ENCODE assay signal across 8 cellular contexts in genomic region chr10:110226926-110227641, GRCh38. TPM values are rescaled to one million over a fixed set of nuclear protein-coding genes. Genes with fewer than 3 reads are reported as not detected.
DNase-seq lines count a peak whose midpoint lies in the region; ATAC-seq and TF ChIP-seq lines count a peak whose summit lies in the region.

No MANE protein-coding gene starts in this region.

- H3K9me3 Mint-ChIP-seq in activated naive CD4-positive, alpha-beta T cell treated with anti-CD3 and anti-CD28 coated beads, Interleukin-2, amount 10 ng/mL, durations not matched to agents 7 days and 5 days: no peaks in the 10 kb centered on the region

- H3K36me3 ChIP-seq in BJ (ENCODE audit: control insufficient read depth, insufficient read depth, low read length) (peaks cover 1% of the 10 kb centered on the region), HCT116 (ENCODE audit: control insufficient read depth in 1 of 2, insufficient read depth in 2 of 2, low read length in 2 of 2) (peaks cover 0 to 12% of the 10 kb centered on the region in 2 experiments; a peak in 2 of 4 replicates), upper lobe of right lung (no peaks in the 10 kb centered on the region)

- TF ChIP-seq CTCF in BJ (IDR thresholded peaks at IDR 0.05; ENCODE audit: insufficient read depth, low read depth, low read length) (no peak), HCT116 (IDR thresholded peaks at IDR 0.05 in 2 of 3, conservative IDR thresholded peaks at IDR 0.05 in 1 of 3; ENCODE audit: borderline replicate concordance in 1 of 3, insufficient read depth in 1 of 3, low read depth in 2 of 3, low read length in 2 of 3) (no peak), upper lobe of right lung (IDR thresholded peaks at IDR 0.05) (no peak)

- H3K79me2 ChIP-seq in HCT116 (ENCODE audit: insufficient read depth, low read length): no peaks in the 10 kb centered on the region

- no peaks in the 10 kb centered on the region for H4K20me1 ChIP-seq in HCT116 (ENCODE audit: insufficient read depth)

- ATAC-seq in HCT116 (peak; percentile 39), upper lobe of right lung (peak; percentile 75), HG02973 (IDR thresholded peaks at IDR 0.05; ENCODE audit: unreplicated experiment) (no peak)

- peaks cover 42% of the 10 kb centered on the region for H3K4me1 Mint-ChIP-seq in activated naive CD4-positive, alpha-beta T cell treated with anti-CD3 and anti-CD28 coated beads, Interleukin-2, amount 10 ng/mL, durations not matched to agents 7 days and 5 days

- RAD21 ChIA-PET in HCT116 (lab: Charles Lee; ENCODE audit: low non-redundant PET in 1 of 2, low total read pairs in 2 of 2, uncharacterized antibody in 2 of 2, unreplicated experiment in 2 of 2): interaction anchor here in 1 of 2 experiments (0.6 to 0.9 kb wide), 2 partner anchors 89 to 221 kb away, joined by 3 to 8 read pairs; no protein-coding TSS in a partner anchor

- H3K27me3 Mint-ChIP-seq in activated naive CD4-positive, alpha-beta T cell treated with anti-CD3 and anti-CD28 coated beads, Interleukin-2, amount 10 ng/mL, durations not matched to agents 7 days and 5 days: peaks cover 26% of the 10 kb centered on the region

- TF ChIP-seq POLR2A in HCT116 (IDR thresholded peaks at IDR 0.05; ENCODE audit: borderline replicate concordance, extremely low read depth, insufficient read depth, insufficient read length): no peak

- no TSS peak for BruUV-seq in HCT116 (replicated peaks; lab: Mats Ljungman, UMichigan)

- H2AFZ ChIP-seq in HCT116 (ENCODE audit: low read depth, low read length, poor library complexity, severe bottlenecking): no peak overlapping the region

- H3K4me1 ChIP-seq in HCT116 (ENCODE audit: control insufficient read depth in 1 of 2, insufficient read depth in 2 of 2, low read length in 2 of 2): peaks cover 14 to 23% of the 10 kb centered on the region in 2 experiments
- peaks cover 10% of the 10 kb centered on the region for H3K4me1 ChIP-seq in upper lobe of right lung

- POLR2A ChIA-PET in BJ (lab: Charles Lee): no interaction called here
- POLR2A ChIA-PET in HCT116 (lab: Charles Lee): interaction anchor here (0.6 to 1.5 kb wide), 4 partner anchors 15 to 126 kb away, joined by 3 to 12 read pairs (median 4); no protein-coding TSS in a partner anchor

- peak overlapping the region; percentile 97 for H3K27ac Mint-ChIP-seq in activated naive CD4-positive, alpha-beta T cell treated with anti-CD3 and anti-CD28 coated beads, Interleukin-2, amount 10 ng/mL, durations not matched to agents 7 days and 5 days

- H3K4me3 ChIP-seq in BJ (ENCODE audit: low read depth, low read length): peak overlapping the region; percentile 94
- peak overlapping the region; percentile 56 to 63 for H3K4me3 ChIP-seq in HCT116 (replicated peaks in 1 of 2; ENCODE audit: low read depth in 1 of 2, low read length in 2 of 2)
- H3K4me3 ChIP-seq in upper lobe of right lung: peak overlapping the region; percentile 89

- no peak for TF ChIP-seq RAD21 in HCT116 (IDR thresholded peaks at IDR 0.05; ENCODE audit: low read depth)

- H3K9me3 ChIP-seq in HCT116 (ENCODE audit: control insufficient read depth in 1 of 2, insufficient read depth in 1 of 2, low read depth in 1 of 2, low read length in 2 of 2) (no peaks in the 10 kb centered on the region), upper lobe of right lung (no peaks in the 10 kb centered on the region)

- no peaks in the 10 kb centered on the region for H3K9me2 ChIP-seq in HCT116 (ENCODE audit: insufficient read depth)

- no peak for DNase-seq in BJ (ENCODE audit: low read depth)
- peak; percentile 49 for DNase-seq in HCT116 (ENCODE audit: low read depth, low spot score)
- peak; percentile 44 for DNase-seq in SK-N-DZ (ENCODE audit: low spot score)
- peak; percentile 83 for DNase-seq in activated naive CD4-positive, alpha-beta T cell treated with anti-CD3 and anti-CD28 coated beads, Interleukin-2, amount 10 ng/mL, durations not matched to agents 7 days and 5 days
- peak; percentile 71 for DNase-seq in globus pallidus (ENCODE audit: low spot score)
- DNase-seq in nucleus accumbens (lab: John Stamatoyannopoulos, UW): peak in 52 of 56 donors; percentile 20 to 91 (median 74)
- DNase-seq in upper lobe of right lung: peak; percentile 91

- peaks cover 14% of the 10 kb centered on the region for H3K36me3 Mint-ChIP-seq in activated naive CD4-positive, alpha-beta T cell treated with anti-CD3 and anti-CD28 coated beads, Interleukin-2, amount 10 ng/mL, durations not matched to agents 7 days and 5 days

- H3K27me3 ChIP-seq in BJ (ENCODE audit: control insufficient read depth, insufficient read depth, low read length) (no peaks in the 10 kb centered on the region), HCT116 (ENCODE audit: insufficient read depth, low read length) (no peaks in the 10 kb centered on the region), upper lobe of right lung (no peaks in the 10 kb centered on the region)

- peak overlapping the region; percentile 60; the same call in 1 of the 2 replicates for H3K9ac ChIP-seq in HCT116 (ENCODE audit: low read length)

- H3K4me2 ChIP-seq in HCT116 (ENCODE audit: low read length): peak overlapping the region; percentile 97

- CTCF ChIA-PET in BJ (lab: Yijun Ruan, JAX) (interaction anchor here (0.6 kb wide), 1 partner anchor 89 kb away, joined by 4 read pairs; no protein-coding TSS in a partner anchor), HCT116 (lab: Charles Lee) (interaction anchor here (0.6 to 4.3 kb wide), 2 partner anchors 12 to 17 kb away, joined by 4 to 39 read pairs; no protein-coding TSS in a partner anchor)
- CTCF ChIA-PET in activated naive CD4-positive, alpha-beta T cell treated with anti-CD3 and anti-CD28 coated beads, Interleukin-2, amount 10 ng/mL, durations not matched to agents 7 days and 5 days (lab: Charles Lee): interaction anchor here (4.6 kb wide), 1 partner anchor 17 kb away, joined by 37 read pairs; no protein-coding TSS in a partner anchor

- H3K27ac ChIP-seq in HCT116 (ENCODE audit: low read depth, low read length) (peak overlapping the region; percentile 93; the same call in 1 of the 2 replicates), upper lobe of right lung (peak overlapping the region; percentile 44)

- intact Hi-C loops in HCT116 (cut with micrococcal nuclease): loop anchor here (5.0 to 10.0 kb wide), 2 partner anchors 50 to 302 kb away; partner anchors contain the start of gene XPNPEP1
- intact Hi-C loops in upper lobe of right lung (cut with DNase I): no loop called here

- H3K4me3 Mint-ChIP-seq in activated naive CD4-positive, alpha-beta T cell treated with anti-CD3 and anti-CD28 coated beads, Interleukin-2, amount 10 ng/mL, durations not matched to agents 7 days and 5 days: peak overlapping the region; percentile 92

TF ChIP-seq in HCT116, 20 proteins besides CTCF, POLR2A, EP300 and RAD21:
- peak; percentile 10 for TF ChIP-seq TCF7L2 (IDR thresholded peaks at IDR 0.05; ENCODE audit: borderline replicate concordance, extremely low read depth, insufficient read depth, insufficient read length)
- no peak for TF ChIP-seq EGR1 (IDR thresholded peaks at IDR 0.05; ENCODE audit: low read depth)

RNA-seq across cellular contexts. Expression of gene MXI1, which starts 19.7 kb away (rescaled TPM):
- 17.1 and 27.6 TPM in 2 replicates for polyA plus RNA-seq in BJ (2011; rRNA removed)
- polyA minus RNA-seq in BJ (2011; rRNA and poly(A)+ RNA removed): 9.7 and 10.8 TPM in 2 replicates
- 57.0 TPM for total RNA-seq in HCT116 (2021; ENCODE audit: unreplicated experiment)
- 69.8 and 71.3 TPM in 2 replicates for polyA plus RNA-seq in HCT116 (2012)
- 29.5 and 30.7 TPM in 2 replicates for polyA plus RNA-seq in SK-N-DZ (2014; cell fraction: cytosol; rRNA removed)
- 18.9 and 23.2 TPM in 2 replicates for polyA plus RNA-seq in SK-N-DZ (2014; cell fraction: nucleus; rRNA removed)
- 34.7 TPM for total RNA-seq in upper lobe of right lung
